ENCODE assay signal across 20 cellular contexts in the genomic region with DNA sequence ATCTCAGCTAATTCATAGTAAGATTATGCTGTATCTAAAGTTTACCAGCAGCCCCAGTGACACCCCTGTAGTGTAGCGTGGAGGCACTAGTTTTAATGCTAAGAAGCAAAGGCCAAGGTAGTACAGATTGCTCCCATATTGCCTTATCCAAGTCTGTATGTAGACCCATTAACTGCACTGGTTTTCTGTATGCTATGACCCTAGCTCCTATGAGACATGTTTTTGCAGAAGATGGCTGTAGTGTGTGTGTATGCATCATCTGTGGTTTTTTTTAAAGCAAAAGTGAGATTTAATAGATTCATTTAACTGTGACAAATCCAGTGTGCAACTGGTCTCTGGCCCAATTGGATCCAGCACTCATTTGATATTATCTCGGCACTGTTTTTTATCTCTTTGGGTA.
"Had no signal": no experiment of that assay in that cellular context is flagged by ENCODE, and none has a peak within 500 bp of the region (broad histone marks: within the 10 kb centered on the region; RNA-seq: fewer than 3 reads in every experiment).

No MANE protein-coding gene starts in this region.

- H3K4me1 ChIP-seq: adrenal gland, vagina had no signal

- H3K27ac ChIP-seq: adrenal gland, dorsolateral prefrontal cortex, right atrium auricular region, skin epidermis, transverse colon, vagina, WERI-Rb-1 had no signal

- H3K9me3 ChIP-seq: adrenal gland, right atrium auricular region, transverse colon, vagina had no signal

- H3K4me3 ChIP-seq: adrenal gland, dorsolateral prefrontal cortex, right atrium auricular region, skin epidermis, transverse colon, vagina had no signal

- H3K27ac Mint-ChIP-seq: activated CD4-positive, alpha-beta T cell treated with anti-CD3 and anti-CD28 coated beads, Interleukin-2, amount 10 ng/mL, durations not matched to agents 7 days and 5 days; activated T-helper 1 cell treated with anti-CD3 and anti-CD28 coated beads, Interleukin-12 subunit alpha, Interleukin-12 subunit beta, Interleukin-2, Interleukin-4 antibody, amounts not matched to agents 30 ng/mL and 10 ng/mL and 1 ng/mL, durations not matched to agents 14 hours and 24 hours and 36 hours; endodermal cell; nephron; progenitor cell of endocrine pancreas had no signal

- H3K27me3 ChIP-seq: adrenal gland, dorsolateral prefrontal cortex, right atrium auricular region, transverse colon, vagina had no signal

- H3K36me3 ChIP-seq: adrenal gland, vagina had no signal

- DNase-seq: activated CD4-positive, alpha-beta T cell treated with anti-CD3 and anti-CD28 coated beads, Interleukin-2, amount 10 ng/mL, durations not matched to agents 7 days and 5 days; activated naive CD4-positive, alpha-beta T cell; adrenal gland; dorsolateral prefrontal cortex; endodermal cell; kidney; left ventricle myocardium superior; mesenchymal stem cell; stimulated activated CD4-positive, alpha-beta T cell treated with anti-CD3 and anti-CD28 coated beads, Interleukin-15, amount 100 ng/mL, for 24 hours; stimulated activated CD4-positive, alpha-beta T cell treated with anti-CD3 and anti-CD28 coated beads, Interleukin-4, amount 100 ng/mL, for 1 hour; stimulated activated naive CD4-positive, alpha-beta T cell; T-cell; transverse colon; WERI-Rb-1 had no signal

- H3K4me1 Mint-ChIP-seq: endodermal cell, nephron had no signal

- H3K27me3 Mint-ChIP-seq: activated CD4-positive, alpha-beta T cell treated with anti-CD3 and anti-CD28 coated beads, Interleukin-2, amount 10 ng/mL, durations not matched to agents 7 days and 5 days; progenitor cell of endocrine pancreas; T-cell had no signal

- ATAC-seq: left ventricle myocardium superior, T-cell had no signal

- H3K4me3 Mint-ChIP-seq: activated CD4-positive, alpha-beta T cell treated with anti-CD3 and anti-CD28 coated beads, Interleukin-2, amount 10 ng/mL, durations not matched to agents 7 days and 5 days; activated T-helper 1 cell treated with anti-CD3 and anti-CD28 coated beads, Interleukin-12 subunit alpha, Interleukin-12 subunit beta, Interleukin-2, Interleukin-4 antibody, amounts not matched to agents 30 ng/mL and 10 ng/mL and 1 ng/mL, durations not matched to agents 14 hours and 24 hours and 36 hours; endodermal cell; nephron; T-cell had no signal

- H3K9me3 Mint-ChIP-seq: activated CD4-positive, alpha-beta T cell treated with anti-CD3 and anti-CD28 coated beads, Interleukin-2, amount 10 ng/mL, durations not matched to agents 7 days and 5 days; activated T-helper 1 cell treated with anti-CD3 and anti-CD28 coated beads, Interleukin-12 subunit alpha, Interleukin-12 subunit beta, Interleukin-2, Interleukin-4 antibody, amounts not matched to agents 30 ng/mL and 10 ng/mL and 1 ng/mL, durations not matched to agents 14 hours and 24 hours and 36 hours; endodermal cell; nephron; T-cell had no signal
